In the genomic region with DNA sequence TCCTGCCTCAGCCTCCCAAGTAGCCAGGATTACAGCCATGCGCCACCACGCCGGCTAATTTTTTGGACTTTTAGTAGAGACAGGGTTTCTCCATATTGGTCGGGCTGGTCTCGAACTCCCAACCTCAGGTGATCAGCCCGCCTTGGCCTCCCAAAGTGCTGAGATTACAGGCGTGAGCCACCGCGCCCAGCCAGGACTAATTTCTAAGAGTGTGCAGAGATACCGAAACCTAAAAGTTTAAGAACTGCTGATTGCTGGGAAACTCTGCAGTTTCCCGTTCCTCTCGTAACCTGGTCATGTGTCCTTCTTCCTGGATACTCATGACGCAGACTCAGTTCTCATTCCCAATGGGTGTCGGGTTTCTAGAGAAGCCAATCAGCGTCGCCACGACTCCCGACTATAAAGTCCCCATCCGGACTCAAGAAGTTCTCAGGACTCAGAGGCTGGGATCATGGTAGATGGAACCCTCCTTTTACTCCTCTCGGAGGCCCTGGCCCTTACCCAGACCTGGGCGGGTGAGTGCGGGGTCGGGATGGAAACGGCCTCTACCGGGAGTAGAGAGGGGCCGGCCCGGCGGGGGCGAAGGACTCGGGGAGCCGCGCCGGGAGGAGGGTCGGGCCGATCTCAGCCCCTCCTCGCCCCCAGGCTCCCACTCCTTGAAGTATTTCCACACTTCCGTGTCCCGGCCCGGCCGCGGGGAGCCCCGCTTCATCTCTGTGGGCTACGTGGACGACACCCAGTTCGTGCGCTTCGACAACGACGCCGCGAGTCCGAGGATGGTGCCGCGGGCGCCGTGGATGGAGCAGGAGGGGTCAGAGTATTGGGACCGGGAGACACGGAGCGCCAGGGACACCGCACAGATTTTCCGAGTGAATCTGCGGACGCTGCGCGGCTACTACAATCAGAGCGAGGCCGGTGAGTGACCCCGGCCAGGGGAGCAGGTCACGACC, we compare ENCODE assay signal across 1 cellular context.
TF ChIP-seq lines count a peak whose summit lies in the region.

A gene (plus strand): TSS at position 429 of the 950 bp plus-strand sequence. CDS start 23 bp downstream, at position 452.

TF ChIP-seq in GM12878, 131 proteins besides CTCF, POLR2A, EP300 and RAD21 (continued from another document and continues in another):
- TF ChIP-seq, protein P1, sequence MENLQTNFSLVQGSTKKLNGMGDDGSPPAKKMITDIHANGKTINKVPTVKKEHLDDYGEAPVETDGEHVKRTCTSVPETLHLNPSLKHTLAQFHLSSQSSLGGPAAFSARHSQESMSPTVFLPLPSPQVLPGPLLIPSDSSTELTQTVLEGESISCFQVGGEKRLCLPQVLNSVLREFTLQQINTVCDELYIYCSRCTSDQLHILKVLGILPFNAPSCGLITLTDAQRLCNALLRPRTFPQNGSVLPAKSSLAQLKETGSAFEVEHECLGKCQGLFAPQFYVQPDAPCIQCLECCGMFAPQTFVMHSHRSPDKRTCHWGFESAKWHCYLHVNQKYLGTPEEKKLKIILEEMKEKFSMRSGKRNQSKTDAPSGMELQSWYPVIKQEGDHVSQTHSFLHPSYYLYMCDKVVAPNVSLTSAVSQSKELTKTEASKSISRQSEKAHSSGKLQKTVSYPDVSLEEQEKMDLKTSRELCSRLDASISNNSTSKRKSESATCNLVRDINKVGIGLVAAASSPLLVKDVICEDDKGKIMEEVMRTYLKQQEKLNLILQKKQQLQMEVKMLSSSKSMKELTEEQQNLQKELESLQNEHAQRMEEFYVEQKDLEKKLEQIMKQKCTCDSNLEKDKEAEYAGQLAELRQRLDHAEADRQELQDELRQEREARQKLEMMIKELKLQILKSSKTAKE (IDR thresholded peaks at IDR 0.05; ENCODE audit: low read depth, poor library complexity, severe bottlenecking): peak; percentile 80
- TF ChIP-seq KDM1A (IDR thresholded peaks at IDR 0.05; ENCODE audit: borderline replicate concordance) (0 out of 2 replicates have a peak, but pooled peaks have one; percentile 30), SMARCA5 (IDR thresholded peaks at IDR 0.05) (peak; percentile 90), DPF2 (IDR thresholded peaks at IDR 0.05) (peak; percentile 60), MTA2 (IDR thresholded peaks at IDR 0.05; ENCODE audit: low read depth) (no peak), FOS (IDR thresholded peaks at IDR 0.05; ENCODE audit: borderline replicate concordance, extremely low read depth, insufficient read length) (peak; percentile 21), RFX5 (IDR thresholded peaks at IDR 0.05; ENCODE audit: low read depth, low read length) (peak; percentile 99), CHD4 (IDR thresholded peaks at IDR 0.05) (no peak), ZNF384 (IDR thresholded peaks at IDR 0.05; ENCODE audit: borderline replicate concordance, low read depth, low read length) (no peak), SRF (IDR thresholded peaks at IDR 0.05; ENCODE audit: low read depth in 2 of 2, low read length in 2 of 2) (no peak), RB1 (IDR thresholded peaks at IDR 0.05; ENCODE audit: borderline replicate concordance) (peak; percentile 41; the same call in 1 of the 2 replicates), CEBPB (IDR thresholded peaks at IDR 0.05; ENCODE audit: borderline replicate concordance in 1 of 2, low read depth in 2 of 2, low read length in 2 of 2) (peak in 1 of 2 experiments; percentile 88; a peak in 1 of 4 replicates), FOXM1 (IDR thresholded peaks at IDR 0.05; ENCODE audit: low read depth, low read length) (no peak), SMAD5 (IDR thresholded peaks at IDR 0.05; ENCODE audit: low read depth) (peak; percentile 99), CBFB (IDR thresholded peaks at IDR 0.05; ENCODE audit: low read depth) (peak; percentile 93), NBN (IDR thresholded peaks at IDR 0.05) (peak; percentile 88), SUPT20H (IDR thresholded peaks at IDR 0.05; ENCODE audit: borderline replicate concordance, control insufficient read depth, low read depth, low read length) (no peak), RELA (IDR thresholded peaks at IDR 0.05; ENCODE audit: borderline replicate concordance, partially characterized antibody) (peak; percentile 15), TAF1 (IDR thresholded peaks at IDR 0.05; ENCODE audit: borderline replicate concordance, low read depth, low read length) (peak; percentile 91), MYC (IDR thresholded peaks at IDR 0.05; ENCODE audit: insufficient read depth, insufficient read length, insufficient replicate concordance, low read length, severe bottlenecking) (no peak)
- TF ChIP-seq, protein P2, sequence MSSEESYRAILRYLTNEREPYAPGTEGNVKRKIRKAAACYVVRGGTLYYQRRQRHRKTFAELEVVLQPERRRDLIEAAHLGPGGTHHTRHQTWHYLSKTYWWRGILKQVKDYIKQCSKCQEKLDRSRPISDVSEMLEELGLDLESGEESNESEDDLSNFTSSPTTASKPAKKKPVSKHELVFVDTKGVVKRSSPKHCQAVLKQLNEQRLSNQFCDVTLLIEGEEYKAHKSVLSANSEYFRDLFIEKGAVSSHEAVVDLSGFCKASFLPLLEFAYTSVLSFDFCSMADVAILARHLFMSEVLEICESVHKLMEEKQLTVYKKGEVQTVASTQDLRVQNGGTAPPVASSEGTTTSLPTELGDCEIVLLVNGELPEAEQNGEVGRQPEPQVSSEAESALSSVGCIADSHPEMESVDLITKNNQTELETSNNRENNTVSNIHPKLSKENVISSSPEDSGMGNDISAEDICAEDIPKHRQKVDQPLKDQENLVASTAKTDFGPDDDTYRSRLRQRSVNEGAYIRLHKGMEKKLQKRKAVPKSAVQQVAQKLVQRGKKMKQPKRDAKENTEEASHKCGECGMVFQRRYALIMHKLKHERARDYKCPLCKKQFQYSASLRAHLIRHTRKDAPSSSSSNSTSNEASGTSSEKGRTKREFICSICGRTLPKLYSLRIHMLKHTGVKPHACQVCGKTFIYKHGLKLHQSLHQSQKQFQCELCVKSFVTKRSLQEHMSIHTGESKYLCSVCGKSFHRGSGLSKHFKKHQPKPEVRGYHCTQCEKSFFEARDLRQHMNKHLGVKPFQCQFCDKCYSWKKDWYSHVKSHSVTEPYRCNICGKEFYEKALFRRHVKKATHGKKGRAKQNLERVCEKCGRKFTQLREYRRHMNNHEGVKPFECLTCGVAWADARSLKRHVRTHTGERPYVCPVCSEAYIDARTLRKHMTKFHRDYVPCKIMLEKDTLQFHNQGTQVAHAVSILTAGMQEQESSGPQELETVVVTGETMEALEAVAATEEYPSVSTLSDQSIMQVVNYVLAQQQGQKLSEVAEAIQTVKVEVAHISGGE (CRISPR knock-in tag; IDR thresholded peaks at IDR 0.05): no peak
- TF ChIP-seq, protein P3, sequence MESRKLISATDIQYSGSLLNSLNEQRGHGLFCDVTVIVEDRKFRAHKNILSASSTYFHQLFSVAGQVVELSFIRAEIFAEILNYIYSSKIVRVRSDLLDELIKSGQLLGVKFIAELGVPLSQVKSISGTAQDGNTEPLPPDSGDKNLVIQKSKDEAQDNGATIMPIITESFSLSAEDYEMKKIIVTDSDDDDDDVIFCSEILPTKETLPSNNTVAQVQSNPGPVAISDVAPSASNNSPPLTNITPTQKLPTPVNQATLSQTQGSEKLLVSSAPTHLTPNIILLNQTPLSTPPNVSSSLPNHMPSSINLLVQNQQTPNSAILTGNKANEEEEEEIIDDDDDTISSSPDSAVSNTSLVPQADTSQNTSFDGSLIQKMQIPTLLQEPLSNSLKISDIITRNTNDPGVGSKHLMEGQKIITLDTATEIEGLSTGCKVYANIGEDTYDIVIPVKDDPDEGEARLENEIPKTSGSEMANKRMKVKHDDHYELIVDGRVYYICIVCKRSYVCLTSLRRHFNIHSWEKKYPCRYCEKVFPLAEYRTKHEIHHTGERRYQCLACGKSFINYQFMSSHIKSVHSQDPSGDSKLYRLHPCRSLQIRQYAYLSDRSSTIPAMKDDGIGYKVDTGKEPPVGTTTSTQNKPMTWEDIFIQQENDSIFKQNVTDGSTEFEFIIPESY (IDR thresholded peaks at IDR 0.05): no peak
- TF ChIP-seq, protein P4, sequence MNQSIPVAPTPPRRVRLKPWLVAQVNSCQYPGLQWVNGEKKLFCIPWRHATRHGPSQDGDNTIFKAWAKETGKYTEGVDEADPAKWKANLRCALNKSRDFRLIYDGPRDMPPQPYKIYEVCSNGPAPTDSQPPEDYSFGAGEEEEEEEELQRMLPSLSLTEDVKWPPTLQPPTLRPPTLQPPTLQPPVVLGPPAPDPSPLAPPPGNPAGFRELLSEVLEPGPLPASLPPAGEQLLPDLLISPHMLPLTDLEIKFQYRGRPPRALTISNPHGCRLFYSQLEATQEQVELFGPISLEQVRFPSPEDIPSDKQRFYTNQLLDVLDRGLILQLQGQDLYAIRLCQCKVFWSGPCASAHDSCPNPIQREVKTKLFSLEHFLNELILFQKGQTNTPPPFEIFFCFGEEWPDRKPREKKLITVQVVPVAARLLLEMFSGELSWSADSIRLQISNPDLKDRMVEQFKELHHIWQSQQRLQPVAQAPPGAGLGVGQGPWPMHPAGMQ (IDR thresholded peaks at IDR 0.05; ENCODE audit: borderline replicate concordance): no peak
- TF ChIP-seq, protein P5, sequence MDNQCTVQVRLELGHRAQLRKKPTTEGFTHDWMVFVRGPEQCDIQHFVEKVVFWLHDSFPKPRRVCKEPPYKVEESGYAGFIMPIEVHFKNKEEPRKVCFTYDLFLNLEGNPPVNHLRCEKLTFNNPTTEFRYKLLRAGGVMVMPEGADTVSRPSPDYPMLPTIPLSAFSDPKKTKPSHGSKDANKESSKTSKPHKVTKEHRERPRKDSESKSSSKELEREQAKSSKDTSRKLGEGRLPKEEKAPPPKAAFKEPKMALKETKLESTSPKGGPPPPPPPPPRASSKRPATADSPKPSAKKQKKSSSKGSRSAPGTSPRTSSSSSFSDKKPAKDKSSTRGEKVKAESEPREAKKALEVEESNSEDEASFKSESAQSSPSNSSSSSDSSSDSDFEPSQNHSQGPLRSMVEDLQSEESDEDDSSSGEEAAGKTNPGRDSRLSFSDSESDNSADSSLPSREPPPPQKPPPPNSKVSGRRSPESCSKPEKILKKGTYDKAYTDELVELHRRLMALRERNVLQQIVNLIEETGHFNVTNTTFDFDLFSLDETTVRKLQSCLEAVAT (IDR thresholded peaks at IDR 0.05): peak; percentile 98
- TF ChIP-seq, protein P6, sequence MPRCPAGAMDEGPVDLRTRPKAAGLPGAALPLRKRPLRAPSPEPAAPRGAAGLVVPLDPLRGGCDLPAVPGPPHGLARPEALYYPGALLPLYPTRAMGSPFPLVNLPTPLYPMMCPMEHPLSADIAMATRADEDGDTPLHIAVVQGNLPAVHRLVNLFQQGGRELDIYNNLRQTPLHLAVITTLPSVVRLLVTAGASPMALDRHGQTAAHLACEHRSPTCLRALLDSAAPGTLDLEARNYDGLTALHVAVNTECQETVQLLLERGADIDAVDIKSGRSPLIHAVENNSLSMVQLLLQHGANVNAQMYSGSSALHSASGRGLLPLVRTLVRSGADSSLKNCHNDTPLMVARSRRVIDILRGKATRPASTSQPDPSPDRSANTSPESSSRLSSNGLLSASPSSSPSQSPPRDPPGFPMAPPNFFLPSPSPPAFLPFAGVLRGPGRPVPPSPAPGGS (IDR thresholded peaks at IDR 0.05; ENCODE audit: borderline replicate concordance, insufficient read depth, low read depth, low read length, poor library complexity, severe bottlenecking): peak; percentile 8
- TF ChIP-seq, protein P7, sequence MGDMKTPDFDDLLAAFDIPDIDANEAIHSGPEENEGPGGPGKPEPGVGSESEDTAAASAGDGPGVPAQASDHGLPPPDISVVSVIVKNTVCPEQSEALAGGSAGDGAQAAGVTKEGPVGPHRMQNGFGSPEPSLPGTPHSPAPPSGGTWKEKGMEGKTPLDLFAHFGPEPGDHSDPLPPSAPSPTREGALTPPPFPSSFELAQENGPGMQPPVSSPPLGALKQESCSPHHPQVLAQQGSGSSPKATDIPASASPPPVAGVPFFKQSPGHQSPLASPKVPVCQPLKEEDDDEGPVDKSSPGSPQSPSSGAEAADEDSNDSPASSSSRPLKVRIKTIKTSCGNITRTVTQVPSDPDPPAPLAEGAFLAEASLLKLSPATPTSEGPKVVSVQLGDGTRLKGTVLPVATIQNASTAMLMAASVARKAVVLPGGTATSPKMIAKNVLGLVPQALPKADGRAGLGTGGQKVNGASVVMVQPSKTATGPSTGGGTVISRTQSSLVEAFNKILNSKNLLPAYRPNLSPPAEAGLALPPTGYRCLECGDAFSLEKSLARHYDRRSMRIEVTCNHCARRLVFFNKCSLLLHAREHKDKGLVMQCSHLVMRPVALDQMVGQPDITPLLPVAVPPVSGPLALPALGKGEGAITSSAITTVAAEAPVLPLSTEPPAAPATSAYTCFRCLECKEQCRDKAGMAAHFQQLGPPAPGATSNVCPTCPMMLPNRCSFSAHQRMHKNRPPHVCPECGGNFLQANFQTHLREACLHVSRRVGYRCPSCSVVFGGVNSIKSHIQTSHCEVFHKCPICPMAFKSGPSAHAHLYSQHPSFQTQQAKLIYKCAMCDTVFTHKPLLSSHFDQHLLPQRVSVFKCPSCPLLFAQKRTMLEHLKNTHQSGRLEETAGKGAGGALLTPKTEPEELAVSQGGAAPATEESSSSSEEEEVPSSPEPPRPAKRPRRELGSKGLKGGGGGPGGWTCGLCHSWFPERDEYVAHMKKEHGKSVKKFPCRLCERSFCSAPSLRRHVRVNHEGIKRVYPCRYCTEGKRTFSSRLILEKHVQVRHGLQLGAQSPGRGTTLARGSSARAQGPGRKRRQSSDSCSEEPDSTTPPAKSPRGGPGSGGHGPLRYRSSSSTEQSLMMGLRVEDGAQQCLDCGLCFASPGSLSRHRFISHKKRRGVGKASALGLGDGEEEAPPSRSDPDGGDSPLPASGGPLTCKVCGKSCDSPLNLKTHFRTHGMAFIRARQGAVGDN (IDR thresholded peaks at IDR 0.05): peak; percentile 62
- TF ChIP-seq, protein P8, sequence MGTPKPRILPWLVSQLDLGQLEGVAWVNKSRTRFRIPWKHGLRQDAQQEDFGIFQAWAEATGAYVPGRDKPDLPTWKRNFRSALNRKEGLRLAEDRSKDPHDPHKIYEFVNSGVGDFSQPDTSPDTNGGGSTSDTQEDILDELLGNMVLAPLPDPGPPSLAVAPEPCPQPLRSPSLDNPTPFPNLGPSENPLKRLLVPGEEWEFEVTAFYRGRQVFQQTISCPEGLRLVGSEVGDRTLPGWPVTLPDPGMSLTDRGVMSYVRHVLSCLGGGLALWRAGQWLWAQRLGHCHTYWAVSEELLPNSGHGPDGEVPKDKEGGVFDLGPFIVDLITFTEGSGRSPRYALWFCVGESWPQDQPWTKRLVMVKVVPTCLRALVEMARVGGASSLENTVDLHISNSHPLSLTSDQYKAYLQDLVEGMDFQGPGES (IDR thresholded peaks at IDR 0.05): peak; percentile 33; the same call in 1 of the 2 replicates
- TF ChIP-seq, protein P9, sequence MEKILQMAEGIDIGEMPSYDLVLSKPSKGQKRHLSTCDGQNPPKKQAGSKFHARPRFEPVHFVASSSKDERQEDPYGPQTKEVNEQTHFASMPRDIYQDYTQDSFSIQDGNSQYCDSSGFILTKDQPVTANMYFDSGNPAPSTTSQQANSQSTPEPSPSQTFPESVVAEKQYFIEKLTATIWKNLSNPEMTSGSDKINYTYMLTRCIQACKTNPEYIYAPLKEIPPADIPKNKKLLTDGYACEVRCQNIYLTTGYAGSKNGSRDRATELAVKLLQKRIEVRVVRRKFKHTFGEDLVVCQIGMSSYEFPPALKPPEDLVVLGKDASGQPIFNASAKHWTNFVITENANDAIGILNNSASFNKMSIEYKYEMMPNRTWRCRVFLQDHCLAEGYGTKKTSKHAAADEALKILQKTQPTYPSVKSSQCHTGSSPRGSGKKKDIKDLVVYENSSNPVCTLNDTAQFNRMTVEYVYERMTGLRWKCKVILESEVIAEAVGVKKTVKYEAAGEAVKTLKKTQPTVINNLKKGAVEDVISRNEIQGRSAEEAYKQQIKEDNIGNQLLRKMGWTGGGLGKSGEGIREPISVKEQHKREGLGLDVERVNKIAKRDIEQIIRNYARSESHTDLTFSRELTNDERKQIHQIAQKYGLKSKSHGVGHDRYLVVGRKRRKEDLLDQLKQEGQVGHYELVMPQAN (conservative IDR thresholded peaks at IDR 0.05): peak; percentile 85
